21 cellular contexts compared by ENCODE assay signal in genomic region chr11:111222821-111223455, GRCh38. TPM values are rescaled to one million over a fixed set of nuclear protein-coding genes. Genes with fewer than 3 reads are reported as not detected.
DNase-seq lines count a peak whose midpoint lies in the region; ATAC-seq and TF ChIP-seq lines count a peak whose summit lies in the region.
"Not testable (repeated sequence)": the region's sequence is repeated elsewhere in the genome, so short reads cannot be mapped to it uniquely, and the experiment has no call there.
"Had no signal": no experiment of that assay in that cellular context is flagged by ENCODE, and none has a peak within 500 bp of the region (broad histone marks: within the 10 kb centered on the region; RNA-seq: fewer than 3 reads in every experiment).

No MANE protein-coding gene starts in this region.

- not testable (repeated sequence) for H3K36me3 ChIP-seq in BLaER1 treated with 17β-estradiol and CSF1 and Interleukin-3, amounts not matched to agents 10 nM and 100 nM; GM23338 (ENCODE audit: insufficient read depth)

- peak overlapping the region in 4 of 10 experiments; percentile 3 to 38 (median 30); a peak in 3 of 20 replicates for H3K4me3 ChIP-seq in BLaER1 treated with 17β-estradiol and CSF1 and Interleukin-3, amounts not matched to agents 10 nM and 100 nM
- not testable (repeated sequence) for H3K4me3 ChIP-seq in GM23338

- H3F3A ChIP-seq in GM23338 (replicated peaks; ENCODE audit: low read depth): not testable (repeated sequence)

- H3K9me2 ChIP-seq in GM23338 (ENCODE audit: insufficient read depth): not testable (repeated sequence)

- H3K9me3 Mint-ChIP-seq in GM23338; T-helper 1 cell treated with Interleukin-12 subunit alpha and Interleukin-12 subunit beta and Interleukin-4 antibody, amounts not matched to agents 30 μg/mL and 1 μg/mL, for 36 hours; activated CD4-positive, alpha-beta memory T cell treated with anti-CD3 and anti-CD28 coated beads for 36 hours; activated T-helper 2 cell treated with anti-CD3 and anti-CD28 coated beads, Interferon-gamma antibody, Interleukin-2, Interleukin-4, amounts not matched to agents 10 μg/mL and 5 μg/mL and 100 μg/mL, durations not matched to agents 14 hours and 24 hours and 36 hours; central memory CD8-positive, alpha-beta T cell; natural killer cell treated with Interleukin-12 subunit alpha and Interleukin-12 subunit beta and Interleukin-15 and Interleukin-18, amount 100 ng/mL, for 72 hours; stimulated activated naive CD8-positive, alpha-beta T cell treated with anti-CD3 and anti-CD28 coated beads, Interleukin-15, amount 100 ng/mL, for 72 hours: not testable (repeated sequence)

- POLR2A ChIA-PET in activated CD4-positive, alpha-beta memory T cell treated with anti-CD3 and anti-CD28 coated beads for 36 hours (lab: Charles Lee): not testable (repeated sequence)

- H3K4me2 ChIP-seq in BLaER1 treated with 17β-estradiol and CSF1 and Interleukin-3, amounts not matched to agents 10 nM and 100 nM: peak overlapping the region; percentile 53 to 73 (median 64)
- not testable (repeated sequence) for H3K4me2 ChIP-seq in GM23338

- H3K4me1 ChIP-seq in BLaER1 treated with 17β-estradiol and CSF1 and Interleukin-3, amounts not matched to agents 10 nM and 100 nM: peaks cover 0 to 15% (median 13%) of the 10 kb centered on the region in 10 experiments; a peak in 16 of 20 replicates
- H3K4me1 ChIP-seq in GM23338 (ENCODE audit: insufficient read depth): not testable (repeated sequence)

- H3K27ac Mint-ChIP-seq in GM23338: peak overlapping the region; percentile 70; the same call in 1 of the 2 replicates
- H3K27ac Mint-ChIP-seq in T-helper 1 cell treated with Interleukin-12 subunit alpha and Interleukin-12 subunit beta and Interleukin-4 antibody, amounts not matched to agents 30 μg/mL and 1 μg/mL, for 36 hours; activated CD4-positive, alpha-beta memory T cell treated with anti-CD3 and anti-CD28 coated beads for 36 hours; activated T-helper 2 cell treated with anti-CD3 and anti-CD28 coated beads, Interferon-gamma antibody, Interleukin-2, Interleukin-4, amounts not matched to agents 10 μg/mL and 5 μg/mL and 100 μg/mL, durations not matched to agents 14 hours and 24 hours and 36 hours; central memory CD8-positive, alpha-beta T cell (ENCODE audit: low read depth); natural killer cell treated with Interleukin-12 subunit alpha and Interleukin-12 subunit beta and Interleukin-15 and Interleukin-18, amount 100 ng/mL, for 72 hours: not testable (repeated sequence)
- H3K27ac Mint-ChIP-seq in stimulated activated naive CD8-positive, alpha-beta T cell treated with anti-CD3 and anti-CD28 coated beads, Interleukin-15, amount 100 ng/mL, for 72 hours: peak overlapping the region in 1 of 2 donors; percentile 9

- H4K20me1 ChIP-seq in BLaER1 treated with 17β-estradiol and CSF1 and Interleukin-3, amounts not matched to agents 10 nM and 100 nM; GM23338 (replicated peaks; ENCODE audit: insufficient read depth): not testable (repeated sequence)

- not testable (repeated sequence) for H3K36me3 Mint-ChIP-seq in GM23338 (ENCODE audit: low read depth); T-helper 1 cell treated with Interleukin-12 subunit alpha and Interleukin-12 subunit beta and Interleukin-4 antibody, amounts not matched to agents 30 μg/mL and 1 μg/mL, for 36 hours (ENCODE audit: low read depth); activated CD4-positive, alpha-beta memory T cell treated with anti-CD3 and anti-CD28 coated beads for 36 hours; activated T-helper 2 cell treated with anti-CD3 and anti-CD28 coated beads, Interferon-gamma antibody, Interleukin-2, Interleukin-4, amounts not matched to agents 10 μg/mL and 5 μg/mL and 100 μg/mL, durations not matched to agents 14 hours and 24 hours and 36 hours (ENCODE audit: low read depth); central memory CD8-positive, alpha-beta T cell (ENCODE audit: insufficient read depth); natural killer cell treated with Interleukin-12 subunit alpha and Interleukin-12 subunit beta and Interleukin-15 and Interleukin-18, amount 100 ng/mL, for 72 hours

- not testable (repeated sequence) for H2AFZ ChIP-seq in GM23338

- not testable (repeated sequence) for TF ChIP-seq CTCF in GM23338 (conservative IDR thresholded peaks at IDR 0.05; ENCODE audit: low read depth in 2 of 2)

- H3K27me3 ChIP-seq in BLaER1 treated with 17β-estradiol and CSF1 and Interleukin-3, amounts not matched to agents 10 nM and 100 nM; GM23338 (ENCODE audit: insufficient read depth): not testable (repeated sequence)

- H3K4me1 Mint-ChIP-seq in GM23338; T-helper 1 cell treated with Interleukin-12 subunit alpha and Interleukin-12 subunit beta and Interleukin-4 antibody, amounts not matched to agents 30 μg/mL and 1 μg/mL, for 36 hours (ENCODE audit: low read depth); activated T-helper 2 cell treated with anti-CD3 and anti-CD28 coated beads, Interferon-gamma antibody, Interleukin-2, Interleukin-4, amounts not matched to agents 10 μg/mL and 5 μg/mL and 100 μg/mL, durations not matched to agents 14 hours and 24 hours and 36 hours (ENCODE audit: low read depth); central memory CD8-positive, alpha-beta T cell: not testable (repeated sequence)
- H3K4me1 Mint-ChIP-seq in activated CD4-positive, alpha-beta memory T cell treated with anti-CD3 and anti-CD28 coated beads for 36 hours (ENCODE audit: low read depth): peaks cover 10% of the 10 kb centered on the region
- H3K4me1 Mint-ChIP-seq in natural killer cell treated with Interleukin-12 subunit alpha and Interleukin-12 subunit beta and Interleukin-15 and Interleukin-18, amount 100 ng/mL, for 72 hours (ENCODE audit: low read depth in 2 of 2): peaks cover 9 to 10% of the 10 kb centered on the region in 2 donors
- peaks cover 12% of the 10 kb centered on the region for H3K4me1 Mint-ChIP-seq in stimulated activated naive CD8-positive, alpha-beta T cell treated with anti-CD3 and anti-CD28 coated beads, Interleukin-15, amount 100 ng/mL, for 72 hours

- DNase-seq in GM23338 (ENCODE audit: low spot score); central memory CD8-positive, alpha-beta T cell (ENCODE audit: low spot score in 2 of 2); natural killer cell treated with Interleukin-12 subunit alpha and Interleukin-12 subunit beta and Interleukin-15 and Interleukin-18, amount 100 ng/mL, for 72 hours (ENCODE audit: low spot score): not testable (repeated sequence)
- peak; percentile 29 for DNase-seq in activated CD4-positive, alpha-beta memory T cell treated with anti-CD3 and anti-CD28 coated beads for 36 hours
- DNase-seq in activated T-helper 2 cell treated with anti-CD3 and anti-CD28 coated beads, Interferon-gamma antibody, Interleukin-2, Interleukin-4, amounts not matched to agents 10 μg/mL and 5 μg/mL and 100 μg/mL, durations not matched to agents 14 hours and 24 hours and 36 hours (ENCODE audit: low spot score): peak; percentile 18
- peak in 1 of 2 donors; percentile 14 for DNase-seq in stimulated activated naive CD8-positive, alpha-beta T cell treated with anti-CD3 and anti-CD28 coated beads, Interleukin-15, amount 100 ng/mL, for 72 hours

- CTCF ChIA-PET in activated CD4-positive, alpha-beta memory T cell treated with anti-CD3 and anti-CD28 coated beads for 36 hours (lab: Charles Lee): interaction anchor here (0.8 kb wide), 1 partner anchor 7 kb away, joined by 3 read pairs; no protein-coding TSS in a partner anchor

- H3K27ac ChIP-seq in BLaER1 treated with 17β-estradiol and CSF1 and Interleukin-3, amounts not matched to agents 10 nM and 100 nM; GM23338 (ENCODE audit: low read depth): not testable (repeated sequence)

- H3K79me2 ChIP-seq in GM23338 (replicated peaks; ENCODE audit: insufficient read depth): not testable (repeated sequence)

- ATAC-seq in GM23338; central memory CD8-positive, alpha-beta T cell (replicated peaks; ENCODE audit: extremely low read depth, poor library complexity, severe bottlenecking); natural killer cell treated with Interleukin-12 subunit alpha and Interleukin-12 subunit beta and Interleukin-15 and Interleukin-18, amount 100 ng/mL, for 72 hours; stimulated activated naive CD8-positive, alpha-beta T cell treated with anti-CD3 and anti-CD28 coated beads, Interleukin-15, amount 100 ng/mL, for 72 hours: not testable (repeated sequence)

- H3K9ac ChIP-seq in BLaER1 treated with 17β-estradiol and CSF1 and Interleukin-3, amounts not matched to agents 10 nM and 100 nM: not testable (repeated sequence)

- H3K27me3 Mint-ChIP-seq in GM23338 (ENCODE audit: insufficient read depth, low read depth, poor library complexity): not testable (repeated sequence)
- H3K27me3 Mint-ChIP-seq in T-helper 1 cell treated with Interleukin-12 subunit alpha and Interleukin-12 subunit beta and Interleukin-4 antibody, amounts not matched to agents 30 μg/mL and 1 μg/mL, for 36 hours (ENCODE audit: low read depth): peaks cover 39% of the 10 kb centered on the region
- H3K27me3 Mint-ChIP-seq in activated CD4-positive, alpha-beta memory T cell treated with anti-CD3 and anti-CD28 coated beads for 36 hours: peaks cover 10% of the 10 kb centered on the region
- H3K27me3 Mint-ChIP-seq in activated T-helper 2 cell treated with anti-CD3 and anti-CD28 coated beads, Interferon-gamma antibody, Interleukin-2, Interleukin-4, amounts not matched to agents 10 μg/mL and 5 μg/mL and 100 μg/mL, durations not matched to agents 14 hours and 24 hours and 36 hours (ENCODE audit: low read depth): peaks cover 45% of the 10 kb centered on the region
- H3K27me3 Mint-ChIP-seq in central memory CD8-positive, alpha-beta T cell: peaks cover 10% of the 10 kb centered on the region
- H3K27me3 Mint-ChIP-seq in natural killer cell treated with Interleukin-12 subunit alpha and Interleukin-12 subunit beta and Interleukin-15 and Interleukin-18, amount 100 ng/mL, for 72 hours: peaks cover 10 to 17% of the 10 kb centered on the region in 2 donors
- H3K27me3 Mint-ChIP-seq in stimulated activated naive CD8-positive, alpha-beta T cell treated with anti-CD3 and anti-CD28 coated beads, Interleukin-15, amount 100 ng/mL, for 72 hours: peaks cover 55% of the 10 kb centered on the region

- not testable (repeated sequence) for H3K4me3 Mint-ChIP-seq in GM23338
- peak overlapping the region; percentile 78 for H3K4me3 Mint-ChIP-seq in T-helper 1 cell treated with Interleukin-12 subunit alpha and Interleukin-12 subunit beta and Interleukin-4 antibody, amounts not matched to agents 30 μg/mL and 1 μg/mL, for 36 hours
- peak overlapping the region; percentile 72 for H3K4me3 Mint-ChIP-seq in activated CD4-positive, alpha-beta memory T cell treated with anti-CD3 and anti-CD28 coated beads for 36 hours
- H3K4me3 Mint-ChIP-seq in activated T-helper 2 cell treated with anti-CD3 and anti-CD28 coated beads, Interferon-gamma antibody, Interleukin-2, Interleukin-4, amounts not matched to agents 10 μg/mL and 5 μg/mL and 100 μg/mL, durations not matched to agents 14 hours and 24 hours and 36 hours (ENCODE audit: low read depth): peak overlapping the region; percentile 69
- H3K4me3 Mint-ChIP-seq in central memory CD8-positive, alpha-beta T cell: peak overlapping the region; percentile 76
- peak overlapping the region; percentile 80 for H3K4me3 Mint-ChIP-seq in natural killer cell treated with Interleukin-12 subunit alpha and Interleukin-12 subunit beta and Interleukin-15 and Interleukin-18, amount 100 ng/mL, for 72 hours
- peak overlapping the region; percentile 78 to 86 for H3K4me3 Mint-ChIP-seq in stimulated activated naive CD8-positive, alpha-beta T cell treated with anti-CD3 and anti-CD28 coated beads, Interleukin-15, amount 100 ng/mL, for 72 hours

- intact Hi-C loops in activated CD4-positive, alpha-beta memory T cell treated with anti-CD3 and anti-CD28 coated beads for 36 hours (cut with micrococcal nuclease); activated T-helper 2 cell treated with anti-CD3 and anti-CD28 coated beads, Interferon-gamma antibody, Interleukin-2, Interleukin-4, amounts not matched to agents 10 μg/mL and 5 μg/mL and 100 μg/mL, durations not matched to agents 14 hours and 24 hours and 36 hours (cut with micrococcal nuclease): not testable (repeated sequence)

- H3K9me3 ChIP-seq in BLaER1 treated with 17β-estradiol and CSF1 and Interleukin-3, amounts not matched to agents 10 nM and 100 nM (replicated peaks in 1 of 11): peaks cover 7 to 20% (median 15%) of the 10 kb centered on the region in 11 experiments; a peak in 18 of 22 replicates

RNA-seq across cellular contexts. Expression of gene POU2AF2, which starts 22.6 kb away (rescaled TPM):
- not detected in 2 replicates for total RNA-seq in GM23338 (2014; rRNA removed; shearing (Covaris generic))
- not detected in 2 replicates for polyA plus RNA-seq in GM23338 (2016; fragmentation: Nextera tagmentation; extraction: Ambion mirVana)
- total RNA-seq in activated CD4-positive, alpha-beta memory T cell treated with anti-CD3 and anti-CD28 coated beads for 36 hours: not detected
- total RNA-seq in activated T-helper 2 cell treated with anti-CD3 and anti-CD28 coated beads, Interferon-gamma antibody, Interleukin-2, Interleukin-4, amounts not matched to agents 10 μg/mL and 5 μg/mL and 100 μg/mL, durations not matched to agents 14 hours and 24 hours and 36 hours: not detected in 2 replicates
- not detected for total RNA-seq in natural killer cell treated with Interleukin-12 subunit alpha and Interleukin-12 subunit beta and Interleukin-15 and Interleukin-18, amount 100 ng/mL, for 72 hours
- total RNA-seq: A172, body of pancreas, dermis microvascular lymphatic vessel endothelial cell, esophagus squamous epithelium, foreskin keratinocyte, H1, HepG2, HFFc6, left ventricle myocardium inferior, PC-9, right atrium auricular region, Right ventricle myocardium inferior had no signal
- polyA plus RNA-seq: foreskin keratinocyte, H1, keratinocyte had no signal
